In genomic region chr14:79464468-79464867, GRCh38 we compare ENCODE assay signal across 18 cellular contexts.
DNase-seq lines count a peak whose midpoint lies in the region; ATAC-seq, FAIRE-seq and TF ChIP-seq lines count a peak whose summit lies in the region.
"Had no signal": no experiment of that assay in that cellular context is flagged by ENCODE, and none has a peak within 500 bp of the region (broad histone marks: within the 10 kb centered on the region; RNA-seq: fewer than 3 reads in every experiment).

No MANE protein-coding gene starts in this region.

- H4K20me1 ChIP-seq in astrocyte (ENCODE audit: insufficient read depth, low read length): no peaks in the 10 kb centered on the region

- no peak for ATAC-seq in HG02571 (IDR thresholded peaks at IDR 0.05; ENCODE audit: unreplicated experiment)

- H3K4me2 ChIP-seq in astrocyte (ENCODE audit: low read length): peak overlapping the region; percentile 28

- H3K9me3 Mint-ChIP-seq in astrocyte (ENCODE audit: unreplicated experiment) (no peaks in the 10 kb centered on the region), MCF 10A (ENCODE audit: unreplicated experiment) (no peaks in the 10 kb centered on the region)
- H3K9me3 Mint-ChIP-seq: H9 had no signal

- H3K4me3 Mint-ChIP-seq in astrocyte (ENCODE audit: unreplicated experiment): no peak overlapping the region
- H3K4me3 Mint-ChIP-seq in MCF 10A (ENCODE audit: unreplicated experiment): no peak overlapping the region
- H3K4me3 Mint-ChIP-seq: CD4-positive, alpha-beta memory T cell; H9; HFFc6 had no signal

- DNase-seq in astrocyte (ENCODE audit: low read depth) (peak; percentile 46), choroid plexus epithelial cell (ENCODE audit: low read depth) (peak; percentile 45), non-pigmented ciliary epithelial cell (ENCODE audit: low read depth) (peak; percentile 18), prostate gland (ENCODE audit: low spot score) (no peak), MCF 10A (ENCODE audit: unreplicated experiment) (no peak), NCI-H146 (lab: John Stamatoyannopoulos, UW) (no peak)
- DNase-seq: BE2C; CD4-positive, alpha-beta memory T cell; DMS79; GDM1; GOT3; H9; HFFc6 had no signal

- H3K27me3 Mint-ChIP-seq in astrocyte (ENCODE audit: low read depth, unreplicated experiment): no peaks in the 10 kb centered on the region
- H3K27me3 Mint-ChIP-seq in MCF 10A (ENCODE audit: insufficient read depth, unreplicated experiment): peaks cover 13% of the 10 kb centered on the region
- H3K27me3 Mint-ChIP-seq: CD4-positive, alpha-beta memory T cell had no signal

- H3K27me3 ChIP-seq in astrocyte (ENCODE audit: insufficient read depth, low read length) (no peaks in the 10 kb centered on the region), prostate gland (replicated peaks; ENCODE audit: insufficient read depth) (no peaks in the 10 kb centered on the region)
- H3K27me3 ChIP-seq: BE2C had no signal

- CTCF ChIA-PET in HEK293 (lab: Yijun Ruan, JAX): no interaction called here
- CTCF ChIA-PET in MCF 10A (lab: Yijun Ruan, JAX): interaction anchor here (0.7 kb wide), 1 partner anchor 391 kb away, joined by 3 read pairs; no protein-coding TSS in a partner anchor

- no TSS peak for BruUV-seq in MCF 10A (replicated peaks; lab: Mats Ljungman, UMichigan)

- POLR2A ChIA-PET in HEK293 (lab: Yijun Ruan, JAX) (no interaction called here), MCF 10A (lab: Yijun Ruan, JAX) (no interaction called here)

- H3K4me3 ChIP-seq in HEK293 (ENCODE audit: low read depth, low read length): no peak overlapping the region
- H3K4me3 ChIP-seq in astrocyte (ENCODE audit: insufficient read depth, low read depth, low read length): no peak overlapping the region
- H3K4me3 ChIP-seq in choroid plexus epithelial cell (ENCODE audit: low read depth, low read length): no peak overlapping the region
- no peak overlapping the region for H3K4me3 ChIP-seq in prostate gland

- H3K27ac ChIP-seq in HEK293 (ENCODE audit: extremely low read depth, low read depth, low read length) (no peak overlapping the region), astrocyte (ENCODE audit: low read depth, low read length) (no peak overlapping the region), prostate gland (no peak overlapping the region)
- H3K27ac ChIP-seq: C4-2B had no signal

- no peaks in the 10 kb centered on the region for H3K36me3 ChIP-seq in HEK293 (ENCODE audit: control insufficient read depth in 2 of 2, insufficient read depth in 1 of 2, low read length in 2 of 2)
- no peaks in the 10 kb centered on the region for H3K36me3 ChIP-seq in astrocyte (ENCODE audit: insufficient read depth, low read length)
- no peaks in the 10 kb centered on the region for H3K36me3 ChIP-seq in prostate gland
- H3K36me3 ChIP-seq: BE2C had no signal

- H3K9ac ChIP-seq in astrocyte (ENCODE audit: low read length): no peak overlapping the region

- no peak overlapping the region for H2AFZ ChIP-seq in astrocyte (ENCODE audit: low read depth, low read length)

- peak overlapping the region; percentile 34 for H3K27ac Mint-ChIP-seq in astrocyte (ENCODE audit: unreplicated experiment)
- H3K27ac Mint-ChIP-seq in MCF 10A (ENCODE audit: low read depth, unreplicated experiment): no peak overlapping the region
- H3K27ac Mint-ChIP-seq: CD4-positive, alpha-beta memory T cell; H9; HFFc6 had no signal

- H3K4me1 Mint-ChIP-seq in astrocyte (ENCODE audit: low read depth, unreplicated experiment) (peaks cover 27% of the 10 kb centered on the region), MCF 10A (ENCODE audit: insufficient read depth, unreplicated experiment) (no peaks in the 10 kb centered on the region)
- H3K4me1 Mint-ChIP-seq: CD4-positive, alpha-beta memory T cell had no signal

- TF ChIP-seq CTCF in HEK293 (tag by site-specific recombination; IDR thresholded peaks at IDR 0.05) (no peak), astrocyte (IDR thresholded peaks at IDR 0.05; ENCODE audit: insufficient read depth, low read depth, low read length) (no peak), choroid plexus epithelial cell (conservative IDR thresholded peaks at IDR 0.05; ENCODE audit: low read depth, low read length) (no peak), prostate gland (IDR thresholded peaks at IDR 0.05) (no peak), MCF 10A (IDR thresholded peaks at IDR 0.05; ENCODE audit: unreplicated experiment) (no peak)

- no peak for FAIRE-seq in astrocyte (lab: Jason Lieb, UNC)
- FAIRE-seq: A204.1, GM12892 had no signal

- H3K79me2 ChIP-seq in astrocyte (ENCODE audit: insufficient read depth, low read length): no peaks in the 10 kb centered on the region

- H3K9me3 ChIP-seq in HEK293 (ENCODE audit: control insufficient read depth, insufficient read depth, low read depth, low read length) (no peaks in the 10 kb centered on the region), astrocyte (ENCODE audit: insufficient read depth, low read depth, low read length) (no peaks in the 10 kb centered on the region), prostate gland (no peaks in the 10 kb centered on the region)
- H3K9me3 ChIP-seq: BE2C had no signal

- no peak for TF ChIP-seq POLR2A in prostate gland (IDR thresholded peaks at IDR 0.05)

- no peaks in the 10 kb centered on the region for H3K36me3 Mint-ChIP-seq in astrocyte (ENCODE audit: low read depth, unreplicated experiment)
- H3K36me3 Mint-ChIP-seq in MCF 10A (ENCODE audit: insufficient read depth, unreplicated experiment): no peaks in the 10 kb centered on the region
- H3K36me3 Mint-ChIP-seq: CD4-positive, alpha-beta memory T cell had no signal

- H3K4me1 ChIP-seq in HEK293 (ENCODE audit: control insufficient read depth, insufficient read depth, low read length): peaks cover 7% of the 10 kb centered on the region
- no peaks in the 10 kb centered on the region for H3K4me1 ChIP-seq in astrocyte (ENCODE audit: insufficient read depth, low read length)
- H3K4me1 ChIP-seq in prostate gland (replicated peaks): no peaks in the 10 kb centered on the region
- H3K4me1 ChIP-seq: BE2C had no signal

- intact Hi-C loops in prostate gland (cut with DNase I): no loop called here
- intact Hi-C loops in MCF 10A (cut with micrococcal nuclease): no loop called here

TF ChIP-seq in HEK293, 187 proteins besides CTCF, POLR2A, EP300 and RAD21:
- TF ChIP-seq, protein P1, sequence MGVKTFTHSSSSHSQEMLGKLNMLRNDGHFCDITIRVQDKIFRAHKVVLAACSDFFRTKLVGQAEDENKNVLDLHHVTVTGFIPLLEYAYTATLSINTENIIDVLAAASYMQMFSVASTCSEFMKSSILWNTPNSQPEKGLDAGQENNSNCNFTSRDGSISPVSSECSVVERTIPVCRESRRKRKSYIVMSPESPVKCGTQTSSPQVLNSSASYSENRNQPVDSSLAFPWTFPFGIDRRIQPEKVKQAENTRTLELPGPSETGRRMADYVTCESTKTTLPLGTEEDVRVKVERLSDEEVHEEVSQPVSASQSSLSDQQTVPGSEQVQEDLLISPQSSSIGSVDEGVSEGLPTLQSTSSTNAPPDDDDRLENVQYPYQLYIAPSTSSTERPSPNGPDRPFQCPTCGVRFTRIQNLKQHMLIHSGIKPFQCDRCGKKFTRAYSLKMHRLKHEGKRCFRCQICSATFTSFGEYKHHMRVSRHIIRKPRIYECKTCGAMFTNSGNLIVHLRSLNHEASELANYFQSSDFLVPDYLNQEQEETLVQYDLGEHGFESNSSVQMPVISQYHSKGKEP (tag by site-specific recombination; IDR thresholded peaks at IDR 0.05): no peak
- TF ChIP-seq PRDM6 (tag by site-specific recombination; IDR thresholded peaks at IDR 0.05) (peak; percentile 42), ELK4 (IDR thresholded peaks at IDR 0.05; ENCODE audit: borderline replicate concordance, low read depth, low read length) (no peak), ZBTB7A (tag by site-specific recombination; IDR thresholded peaks at IDR 0.05; ENCODE audit: low read depth) (no peak), MYNN (tag by site-specific recombination; IDR thresholded peaks at IDR 0.05; ENCODE audit: borderline replicate concordance) (no peak), ZNF530 (tag by site-specific recombination; IDR thresholded peaks at IDR 0.05; ENCODE audit: low read depth) (no peak), ZNF133 (tag by site-specific recombination; IDR thresholded peaks at IDR 0.05) (no peak)

Comparison
In these comparisons a context has a peak if more than half of its experiments do, and no peak if none do; other contexts are left out.
1. DNase-seq: peak in astrocyte (single experiment), choroid plexus epithelial cell (single experiment) and non-pigmented ciliary epithelial cell (single experiment); none in prostate gland (single experiment), MCF 10A (single experiment) and NCI-H146 (single experiment).